In the genomic region with DNA sequence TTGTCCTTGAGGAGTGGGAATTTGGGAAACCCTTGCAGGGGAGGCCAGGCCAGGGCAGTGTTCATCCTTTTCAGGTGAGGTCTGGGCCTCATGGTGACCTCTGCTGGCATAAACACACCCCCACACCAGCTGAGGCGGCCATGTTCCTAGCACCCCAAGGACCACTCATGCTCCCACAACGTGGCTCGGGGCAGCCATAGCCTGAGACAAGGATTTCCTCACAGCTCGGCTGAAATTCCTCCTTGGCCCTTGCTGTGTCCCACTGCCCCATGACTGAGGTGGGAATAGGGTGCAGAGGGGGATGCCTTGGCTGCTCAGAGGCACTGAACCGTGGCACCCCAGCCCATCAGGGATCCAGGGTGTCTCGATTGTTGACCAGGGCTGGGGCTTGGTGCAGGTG, we compare ENCODE assay signal across 16 cellular contexts. TPM values are rescaled to one million over a fixed set of nuclear protein-coding genes. Genes with fewer than 3 reads are reported as not detected.
DNase-seq lines count a peak whose midpoint lies in the region; ATAC-seq and TF ChIP-seq lines count a peak whose summit lies in the region.
"Had no signal": no experiment of that assay in that cellular context is flagged by ENCODE, and none has a peak within 500 bp of the region (broad histone marks: within the 10 kb centered on the region; RNA-seq: fewer than 3 reads in every experiment).

No MANE protein-coding gene starts in this region.

- no peak for ATAC-seq in natural killer cell
- ATAC-seq in natural killer cell treated with Interleukin-12 subunit alpha and Interleukin-12 subunit beta and Interleukin-15 and Interleukin-18, amount 100 ng/mL, for 72 hours, result no peak
- no peak for ATAC-seq in GM18870 (IDR thresholded peaks at IDR 0.05; ENCODE audit: unreplicated experiment)
- no peak for ATAC-seq in GM21447 (IDR thresholded peaks at IDR 0.05; ENCODE audit: unreplicated experiment)
- no peak for ATAC-seq in GM21381 (IDR thresholded peaks at IDR 0.05; ENCODE audit: unreplicated experiment)

- H3K9me3 Mint-ChIP-seq in natural killer cell, result no peaks in the 10 kb centered on the region
- H3K9me3 Mint-ChIP-seq in natural killer cell treated with Interleukin-12 subunit alpha and Interleukin-12 subunit beta and Interleukin-15 and Interleukin-18, amount 100 ng/mL, for 72 hours, result no peaks in the 10 kb centered on the region
- H3K9me3 Mint-ChIP-seq in activated CD4-positive, alpha-beta T cell treated with anti-CD3 and anti-CD28 coated beads, Interleukin-2, amount 10 ng/mL, durations not matched to agents 7 days and 5 days, result no peaks in the 10 kb centered on the region
- H3K9me3 Mint-ChIP-seq: type B pancreatic cell had no signal

- H3K36me3 Mint-ChIP-seq in natural killer cell, result no peaks in the 10 kb centered on the region
- no peaks in the 10 kb centered on the region for H3K36me3 Mint-ChIP-seq in natural killer cell treated with Interleukin-12 subunit alpha and Interleukin-12 subunit beta and Interleukin-15 and Interleukin-18, amount 100 ng/mL, for 72 hours
- H3K36me3 Mint-ChIP-seq in activated CD4-positive, alpha-beta T cell treated with anti-CD3 and anti-CD28 coated beads, Interleukin-2, amount 10 ng/mL, durations not matched to agents 7 days and 5 days (ENCODE audit: low read depth), result no peaks in the 10 kb centered on the region

- no peak overlapping the region for H3K4me3 Mint-ChIP-seq in natural killer cell
- H3K4me3 Mint-ChIP-seq in natural killer cell treated with Interleukin-12 subunit alpha and Interleukin-12 subunit beta and Interleukin-15 and Interleukin-18, amount 100 ng/mL, for 72 hours, result no peak overlapping the region
- no peak overlapping the region for H3K4me3 Mint-ChIP-seq in activated CD4-positive, alpha-beta T cell treated with anti-CD3 and anti-CD28 coated beads, Interleukin-2, amount 10 ng/mL, durations not matched to agents 7 days and 5 days
- H3K4me3 Mint-ChIP-seq: type B pancreatic cell had no signal

- intact Hi-C loops in natural killer cell (cut with micrococcal nuclease), result no loop called here

- DNase-seq in natural killer cell (no peak), epithelial cell of proximal tubule (ENCODE audit: low read depth) (no peak), NOMO-1 (lab: John Stamatoyannopoulos, UW; ENCODE audit: unreplicated experiment in 2 of 2) (no peak)
- no peak for DNase-seq in natural killer cell treated with Interleukin-12 subunit alpha and Interleukin-12 subunit beta and Interleukin-15 and Interleukin-18, amount 100 ng/mL, for 72 hours (ENCODE audit: low spot score)
- DNase-seq in activated CD4-positive, alpha-beta T cell treated with anti-CD3 and anti-CD28 coated beads, Interleukin-2, amount 10 ng/mL, durations not matched to agents 7 days and 5 days, result peak; percentile 14
- DNase-seq: islet precursor cell, NCI-H1105, SHP77 treated with DMSO at 0.1 percent for 48 hours had no signal

- TF ChIP-seq CTCF in natural killer cell (IDR thresholded peaks at IDR 0.05), result peak; percentile 25
- TF ChIP-seq CTCF in epithelial cell of proximal tubule (conservative IDR thresholded peaks at IDR 0.05; ENCODE audit: low read depth, low read length), result peak; percentile 37

- H3K27me3 Mint-ChIP-seq in natural killer cell (ENCODE audit: low read depth in 2 of 2), result no peaks in the 10 kb centered on the region
- H3K27me3 Mint-ChIP-seq in natural killer cell treated with Interleukin-12 subunit alpha and Interleukin-12 subunit beta and Interleukin-15 and Interleukin-18, amount 100 ng/mL, for 72 hours, result no peaks in the 10 kb centered on the region
- H3K27me3 Mint-ChIP-seq in activated CD4-positive, alpha-beta T cell treated with anti-CD3 and anti-CD28 coated beads, Interleukin-2, amount 10 ng/mL, durations not matched to agents 7 days and 5 days, result no peaks in the 10 kb centered on the region
- H3K27me3 Mint-ChIP-seq: type B pancreatic cell had no signal

- POLR2A ChIA-PET in activated CD4-positive, alpha-beta T cell treated with anti-CD3 and anti-CD28 coated beads, Interleukin-2, amount 10 ng/mL, durations not matched to agents 7 days and 5 days (lab: Charles Lee), result no interaction called here

- peaks cover 0 to 22% of the 10 kb centered on the region in 2 donors for H3K4me1 Mint-ChIP-seq in natural killer cell
- H3K4me1 Mint-ChIP-seq in natural killer cell treated with Interleukin-12 subunit alpha and Interleukin-12 subunit beta and Interleukin-15 and Interleukin-18, amount 100 ng/mL, for 72 hours (ENCODE audit: low read depth in 2 of 2), result peaks cover 8 to 16% of the 10 kb centered on the region in 2 donors
- no peaks in the 10 kb centered on the region for H3K4me1 Mint-ChIP-seq in activated CD4-positive, alpha-beta T cell treated with anti-CD3 and anti-CD28 coated beads, Interleukin-2, amount 10 ng/mL, durations not matched to agents 7 days and 5 days

- no peak overlapping the region for H3K27ac Mint-ChIP-seq in natural killer cell
- H3K27ac Mint-ChIP-seq in natural killer cell treated with Interleukin-12 subunit alpha and Interleukin-12 subunit beta and Interleukin-15 and Interleukin-18, amount 100 ng/mL, for 72 hours, result no peak overlapping the region
- no peak overlapping the region for H3K27ac Mint-ChIP-seq in activated CD4-positive, alpha-beta T cell treated with anti-CD3 and anti-CD28 coated beads, Interleukin-2, amount 10 ng/mL, durations not matched to agents 7 days and 5 days
- H3K27ac Mint-ChIP-seq: type B pancreatic cell had no signal

- CTCF ChIA-PET in activated CD4-positive, alpha-beta T cell treated with anti-CD3 and anti-CD28 coated beads, Interleukin-2, amount 10 ng/mL, durations not matched to agents 7 days and 5 days (lab: Charles Lee), result interaction anchor here (0.6 kb wide), 1 partner anchor 14 kb away, joined by 3 read pairs; no protein-coding TSS in a partner anchor

- H3K4me3 ChIP-seq in epithelial cell of proximal tubule (ENCODE audit: low read depth, low read length), result no peak overlapping the region

RNA-seq across cellular contexts. Expression of gene SPDEF, which starts 27.3 kb away (rescaled TPM):
- under 1 TPM; 0.25 to 0.68 (median 0.45) TPM for total RNA-seq in natural killer cell
- total RNA-seq in natural killer cell treated with Interleukin-12 subunit alpha and Interleukin-12 subunit beta and Interleukin-15 and Interleukin-18, amount 100 ng/mL, for 72 hours, result not detected
- not detected for total RNA-seq in activated CD4-positive, alpha-beta T cell treated with anti-CD3 and anti-CD28 coated beads, Interleukin-2, amount 10 ng/mL, durations not matched to agents 7 days and 5 days
- total RNA-seq in epithelial cell of proximal tubule, result 0.07 TPM in 1 of 2 replicates, not detected in the other
- total RNA-seq: Daoy, myocyte, NCI-H460, skeletal muscle tissue had no signal
